ENCODE assay signal across 8 cellular contexts in genomic region chr19:6811906-6812305, GRCh38. TPM values are rescaled to one million over a fixed set of nuclear protein-coding genes. Genes with fewer than 3 reads are reported as not detected.
DNase-seq lines count a peak whose midpoint lies in the region; ATAC-seq, FAIRE-seq and TF ChIP-seq lines count a peak whose summit lies in the region.

No MANE protein-coding gene starts in this region.

- H3K4me1 ChIP-seq in A549 (no peaks in the 10 kb centered on the region), prostate gland (replicated peaks) (no peaks in the 10 kb centered on the region), esophagus muscularis mucosa (no peaks in the 10 kb centered on the region), thyroid gland (no peaks in the 10 kb centered on the region)

- H3K27me3 ChIP-seq in prostate gland (replicated peaks; ENCODE audit: insufficient read depth), result no peaks in the 10 kb centered on the region
- H3K27me3 ChIP-seq in esophagus muscularis mucosa, result peaks cover 0 to 39% (median 0%) of the 10 kb centered on the region in 4 donors
- H3K27me3 ChIP-seq in thyroid gland, result no peaks in the 10 kb centered on the region

- peak; percentile 18 for FAIRE-seq in A549 (lab: Jason Lieb, UNC)

- no peak for TF ChIP-seq EP300 in A549 (IDR thresholded peaks at IDR 0.05)
- TF ChIP-seq EP300 in esophagus muscularis mucosa (IDR thresholded peaks at IDR 0.05), result no peak

- TF ChIP-seq POLR2A in A549 (IDR thresholded peaks at IDR 0.05; ENCODE audit: low read length) (no peak), prostate gland (IDR thresholded peaks at IDR 0.05) (no peak), esophagus muscularis mucosa (IDR thresholded peaks at IDR 0.05; ENCODE audit: low read depth) (no peak), thyroid gland (IDR thresholded peaks at IDR 0.05) (no peak)

- DNase-seq in A549 (ENCODE audit: low read depth in 1 of 2, low spot score in 1 of 2), result peak; percentile 56 to 82
- DNase-seq in H4 (ENCODE audit: low spot score), result peak; percentile 86
- peak; percentile 69 for DNase-seq in SK-N-DZ (ENCODE audit: low spot score)
- DNase-seq in foreskin fibroblast, result peak; percentile 18 to 30
- no peak for DNase-seq in prostate gland (ENCODE audit: low spot score)
- DNase-seq in esophagus muscularis mucosa (ENCODE audit: extremely low spot score), result no peak
- no peak for DNase-seq in SKM-1 (lab: John Stamatoyannopoulos, UW; ENCODE audit: unreplicated experiment)
- DNase-seq in thyroid gland, result no peak

- H3K27ac ChIP-seq in A549 (peak overlapping the region in 1 of 2 experiments; percentile 62; a peak in 2 of 6 replicates), prostate gland (no peak overlapping the region), esophagus muscularis mucosa (replicated peaks in 1 of 4) (no peak overlapping the region), thyroid gland (no peak overlapping the region)

- whole genome bisulfite sequencing in A549 (ENCODE audit: missing lambda C conversion rate), result 2% methylated on average over 2 of the region's 2 CpGs
- 63% methylated on average over 2 of the region's 2 CpGs for WGBS in prostate gland
- 39% methylated on average over 2 of the region's 2 CpGs for WGBS in esophagus muscularis mucosa
- WGBS in thyroid gland, 2 donors, result 33 to 37% methylated on average over 2 of the region's 2 CpGs

- ATAC-seq in A549, result peak; percentile 66 to 91; a peak in 4 of 6 replicates

- H3K9me3 ChIP-seq in A549 (no peaks in the 10 kb centered on the region), prostate gland (no peaks in the 10 kb centered on the region), esophagus muscularis mucosa (peaks cover 0 to 11% (median 2%) of the 10 kb centered on the region in 4 donors), thyroid gland (no peaks in the 10 kb centered on the region)

- CTCF ChIA-PET in A549 (lab: Yijun Ruan, JAX), result interaction anchor here (1.0 to 2.5 kb wide), 2 partner anchors 9 to 52 kb away, joined by 3 to 8 read pairs; no protein-coding TSS in a partner anchor

- POLR2A ChIA-PET in A549 (lab: Yijun Ruan, JAX), result no interaction called here

- no peak for TF ChIP-seq RAD21 in A549 (conservative IDR thresholded peaks at IDR 0.05 in 1 of 2, IDR thresholded peaks at IDR 0.05 in 1 of 2)

- H3K36me3 ChIP-seq in prostate gland (no peaks in the 10 kb centered on the region), esophagus muscularis mucosa (no peaks in the 10 kb centered on the region), thyroid gland (no peaks in the 10 kb centered on the region)

- H3K4me3 ChIP-seq in A549, result no peak overlapping the region
- H3K4me3 ChIP-seq in foreskin fibroblast (ENCODE audit: low read depth in 1 of 2, low read length in 2 of 2), result no peak overlapping the region
- no peak overlapping the region for H3K4me3 ChIP-seq in prostate gland
- H3K4me3 ChIP-seq in esophagus muscularis mucosa, result no peak overlapping the region
- no peak overlapping the region for H3K4me3 ChIP-seq in thyroid gland (replicated peaks in 1 of 3)

- intact Hi-C loops in prostate gland (cut with DNase I), result no loop called here
- intact Hi-C loops in esophagus muscularis mucosa (cut with DNase I), result no loop called here
- intact Hi-C loops in thyroid gland (cut with DNase I), result no loop called here

- TF ChIP-seq CTCF in A549 (IDR thresholded peaks at IDR 0.05) (no peak), foreskin fibroblast (IDR thresholded peaks at IDR 0.05; ENCODE audit: low read depth, low read length) (no peak), prostate gland (IDR thresholded peaks at IDR 0.05) (no peak), esophagus muscularis mucosa (IDR thresholded peaks at IDR 0.05) (no peak), thyroid gland (IDR thresholded peaks at IDR 0.05) (no peak)

- no peak overlapping the region for H3K4me2 ChIP-seq in A549

TF ChIP-seq in A549, 52 proteins besides CTCF, POLR2A, EP300 and RAD21:
- TF ChIP-seq MAZ (IDR thresholded peaks at IDR 0.05; ENCODE audit: borderline replicate concordance, low read depth, low read length), result no peak
- TF ChIP-seq USF2 (IDR thresholded peaks at IDR 0.05), result peak; percentile 81
TF ChIP-seq in A549: peak in this region for 1.

RNA-seq across cellular contexts. Expression of gene VAV1, which starts 39.4 kb away (rescaled TPM):
- polyA plus RNA-seq in A549 (2011; rRNA removed) (5.6 and 6.7 TPM in 2 replicates), A549 (2017; fragmentation: RNase III; extraction: RNeasy Plus Mini Kit Qiagen cat#74134 plus additional on column Dnase treatment) (7.5 to 9.5 TPM (median 8.5 TPM) in 3 replicates)
- polyA plus RNA-seq in A549 (2012; cell fraction: cytosol; rRNA removed), result 4.7 and 5.4 TPM in 2 replicates
- polyA plus RNA-seq in A549 (2012; cell fraction: nucleus; rRNA removed), result 4.2 and 5.6 TPM in 2 replicates
- 9.2 and 10.9 TPM in 2 replicates for polyA minus RNA-seq in A549 (2011; rRNA and poly(A)+ RNA removed)
- 0.06 TPM in 1 of 2 replicates, not detected in the other for total RNA-seq in H4 (2014; rRNA removed; shearing (Covaris generic))
- polyA plus RNA-seq in SK-N-DZ (2014; cell fraction: cytosol; rRNA removed), result not detected in 2 replicates
- polyA plus RNA-seq in SK-N-DZ (2014; cell fraction: nucleus; rRNA removed), result not detected in 2 replicates
- total RNA-seq in prostate gland (1 to 10 TPM; 3.6 to 4.8 TPM), esophagus muscularis mucosa (1 to 10 TPM; 2.9 to 8.0 (median 4.1) TPM), thyroid gland (1 to 10 TPM; 1.7 to 4.3 (median 2.6) TPM)

RNA-seq across cellular contexts. Expression of gene SH2D3A, which starts 44.7 kb away (rescaled TPM):
- polyA plus RNA-seq in A549 (2011; rRNA removed) (6.5 and 6.7 TPM in 2 replicates), A549 (2017; fragmentation: RNase III; extraction: RNeasy Plus Mini Kit Qiagen cat#74134 plus additional on column Dnase treatment) (9.3 to 11.4 TPM (median 10.0 TPM) in 3 replicates)
- 12.1 and 15.6 TPM in 2 replicates for polyA plus RNA-seq in A549 (2012; cell fraction: cytosol; rRNA removed)
- polyA plus RNA-seq in A549 (2012; cell fraction: nucleus; rRNA removed), result 31.6 and 41.7 TPM in 2 replicates
- polyA minus RNA-seq in A549 (2011; rRNA and poly(A)+ RNA removed), result 7.8 and 8.7 TPM in 2 replicates
- not detected in 2 replicates for total RNA-seq in H4 (2014; rRNA removed; shearing (Covaris generic))
- polyA plus RNA-seq in SK-N-DZ (2014; cell fraction: cytosol; rRNA removed), result 0.71 and 0.80 TPM in 2 replicates
- polyA plus RNA-seq in SK-N-DZ (2014; cell fraction: nucleus; rRNA removed), result 0.06 and 2.2 TPM in 2 replicates
- total RNA-seq in prostate gland (10 to 100 TPM; 35.5 to 45.1 TPM), esophagus muscularis mucosa (under 1 TPM in 2 of 4 donors, not detected in 2; 0.33 to 0.34 TPM), thyroid gland (10 to 100 TPM; 14.1 to 27.4 (median 20.7) TPM)

Comparison
In these comparisons a context has a peak if more than half of its experiments do, and no peak if none do; other contexts are left out.
1. DNase-seq: peak in A549 (2 of 2), H4 (single experiment), SK-N-DZ (single experiment) and foreskin fibroblast (2 of 2); none in prostate gland (single experiment), esophagus muscularis mucosa (single experiment), SKM-1 (single experiment) and thyroid gland (0 of 2).
2. RNA of gene SH2D3A, which starts 44.7 kb away (total RNA-seq): 35.5 to 45.1 TPM in prostate gland and 14.1 to 27.4 TPM in thyroid gland; 0.33 to 0.34 TPM in esophagus muscularis mucosa and not detected in H4; every median in the first group is over 10 times any median in the second.